ENCODE assay signal across 10 cellular contexts in the genomic region with DNA sequence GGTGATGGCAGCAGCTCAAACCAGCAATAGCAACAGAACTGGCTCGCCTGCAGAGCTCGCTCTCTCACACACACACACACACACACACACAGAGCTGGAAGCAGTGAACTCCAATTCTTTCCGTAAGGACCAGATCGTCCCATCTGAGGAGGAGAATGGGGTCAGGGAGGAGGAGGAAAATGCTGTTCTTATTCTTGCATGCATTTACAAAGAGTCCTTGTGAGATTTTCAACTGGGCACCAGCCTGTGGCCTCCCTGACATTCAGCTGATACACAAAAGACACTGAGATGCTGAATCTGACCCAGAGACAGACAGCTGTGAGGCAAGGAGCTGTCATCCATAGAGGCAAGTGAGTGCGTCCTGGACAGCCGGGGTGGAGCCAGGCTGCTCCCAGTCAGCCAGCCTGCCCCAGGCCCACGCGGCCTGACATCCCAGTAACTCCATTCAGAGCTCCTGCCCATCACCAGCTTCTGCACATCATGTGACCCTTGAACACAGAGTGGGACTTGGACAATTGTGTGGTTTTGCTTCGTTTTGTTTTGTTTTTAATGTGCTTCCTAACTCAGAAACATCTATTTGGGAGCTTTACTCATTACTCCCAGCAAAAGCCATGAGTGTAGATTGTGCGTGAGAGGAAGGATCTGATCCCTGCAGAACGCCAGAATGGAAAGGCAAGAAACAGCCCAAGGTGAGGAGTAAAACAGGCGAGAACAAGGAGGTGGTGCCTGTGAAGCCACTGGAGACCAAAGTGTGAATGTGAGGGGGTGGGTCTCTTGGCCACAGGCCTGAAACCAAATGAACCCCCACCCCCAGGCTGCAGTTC. TPM values are rescaled to one million over a fixed set of nuclear protein-coding genes. Genes with fewer than 3 reads are reported as not detected.
DNase-seq lines count a peak whose midpoint lies in the region; ATAC-seq, FAIRE-seq and TF ChIP-seq lines count a peak whose summit lies in the region.
"Had no signal": no experiment of that assay in that cellular context is flagged by ENCODE, and none has a peak within 500 bp of the region (broad histone marks: within the 10 kb centered on the region; RNA-seq: fewer than 3 reads in every experiment).

No MANE protein-coding gene starts in this region.

- peak overlapping the region; percentile 91 for H3K4me3 Mint-ChIP-seq in activated CD4-positive, alpha-beta T cell treated with anti-CD3 and anti-CD28 coated beads for 36 hours

- H3K27me3 ChIP-seq in adrenal gland, result no peaks in the 10 kb centered on the region
- H3K27me3 ChIP-seq in stomach, result peaks cover 0 to 6% (median 4%) of the 10 kb centered on the region in 3 donors
- no peaks in the 10 kb centered on the region for H3K27me3 ChIP-seq in tibial artery

- H3K27me3 Mint-ChIP-seq in activated CD4-positive, alpha-beta T cell treated with anti-CD3 and anti-CD28 coated beads for 36 hours, result no peaks in the 10 kb centered on the region

- H3K27ac ChIP-seq in adrenal gland (peak overlapping the region in 2 of 5 donors; percentile 95 to 96), kidney (ENCODE audit: low read depth in 2 of 2, low read length in 2 of 2) (no peak overlapping the region), stomach (peak overlapping the region in 2 of 5 donors; percentile 29 to 90), tibial artery (peak overlapping the region in 1 of 2 donors; percentile 81)

- TF ChIP-seq POLR2A in adrenal gland (IDR thresholded peaks at IDR 0.05), result no peak
- TF ChIP-seq POLR2A in stomach (IDR thresholded peaks at IDR 0.05), result no peak

- no peak for ATAC-seq in activated CD4-positive, alpha-beta T cell treated with anti-CD3 and anti-CD28 coated beads for 36 hours

- peak overlapping the region; percentile 93 for H3K27ac Mint-ChIP-seq in activated CD4-positive, alpha-beta T cell treated with anti-CD3 and anti-CD28 coated beads for 36 hours

- H3K4me1 ChIP-seq in adrenal gland (replicated peaks in 1 of 2) (peaks cover 14 to 40% of the 10 kb centered on the region in 2 donors), kidney (ENCODE audit: control insufficient read depth in 1 of 2, insufficient read depth in 1 of 2, low read depth in 1 of 2, low read length in 2 of 2) (peaks cover 0 to 7% of the 10 kb centered on the region in 2 donors), stomach (peaks cover 4 to 60% (median 21%) of the 10 kb centered on the region in 4 donors), tibial artery (peaks cover 0 to 25% (median 16%) of the 10 kb centered on the region in 4 donors)

- TF ChIP-seq EP300 in stomach (IDR thresholded peaks at IDR 0.05), result no peak

- peak; percentile 26 for DNase-seq in activated CD4-positive, alpha-beta T cell treated with anti-CD3 and anti-CD28 coated beads for 36 hours
- no peak for DNase-seq in activated CD4-positive, alpha-beta T cell treated with anti-CD3 and anti-CD28 coated beads for 48 hours
- DNase-seq in adrenal gland, result peak in 4 of 7 donors; percentile 26 to 59 (median 30)
- peak; percentile 65 for DNase-seq in kidney
- no peak for DNase-seq in stomach
- no peak for DNase-seq in effector CD8-positive, alpha-beta T cell (lab: John Stamatoyannopoulos, UW)
- no peak for DNase-seq in tibial artery
- no peak for DNase-seq in NCI-H1417 (lab: John Stamatoyannopoulos, UW)
- DNase-seq: 8988T, NCI-H1436 had no signal

- no peak for FAIRE-seq in kidney (lab: Jason Lieb, UNC)

- H3K9me3 Mint-ChIP-seq in activated CD4-positive, alpha-beta T cell treated with anti-CD3 and anti-CD28 coated beads for 36 hours (ENCODE audit: low read depth), result no peaks in the 10 kb centered on the region

- no peak overlapping the region for H3K9ac ChIP-seq in kidney (ENCODE audit: low read length in 2 of 2)

- H3K4me3 ChIP-seq in adrenal gland, result peak overlapping the region in 1 of 4 donors; percentile 78
- H3K4me3 ChIP-seq in kidney (ENCODE audit: low read length in 2 of 2), result peak overlapping the region in 1 of 2 donors; percentile 25
- H3K4me3 ChIP-seq in stomach, result peak overlapping the region; percentile 64 to 86 (median 76)
- peak overlapping the region in 1 of 2 donors; percentile 84 for H3K4me3 ChIP-seq in tibial artery

- peaks cover 63% of the 10 kb centered on the region for H3K36me3 Mint-ChIP-seq in activated CD4-positive, alpha-beta T cell treated with anti-CD3 and anti-CD28 coated beads for 36 hours (ENCODE audit: low read depth)

- peaks cover 45% of the 10 kb centered on the region for H3K4me1 Mint-ChIP-seq in activated CD4-positive, alpha-beta T cell treated with anti-CD3 and anti-CD28 coated beads for 36 hours

- 52 to 69% (median 59%) methylated on average over 12 of the region's 12 CpGs for WGBS in adrenal gland, 4 donors
- WGBS in stomach, 5 donors, result 57 to 79% (median 69%) methylated on average over 11 to 12 of the region's 12 CpGs

- CTCF ChIA-PET in activated CD4-positive, alpha-beta T cell treated with anti-CD3 and anti-CD28 coated beads for 36 hours (lab: Charles Lee), result interaction anchor here (0.9 to 4.9 kb wide), 12 partner anchors 10 to 132 kb away, joined by 3 to 34 read pairs (median 4); a partner anchor contains a TSS

- TF ChIP-seq CTCF in adrenal gland (IDR thresholded peaks at IDR 0.05) (no peak), kidney (IDR thresholded peaks at IDR 0.05; ENCODE audit: borderline replicate concordance, extremely low read depth, insufficient read depth) (no peak), stomach (IDR thresholded peaks at IDR 0.05) (no peak), tibial artery (IDR thresholded peaks at IDR 0.05) (no peak)

- peaks cover 0 to 20% of the 10 kb centered on the region in 2 donors for H3K36me3 ChIP-seq in adrenal gland (replicated peaks in 1 of 2)
- H3K36me3 ChIP-seq in kidney (ENCODE audit: control insufficient read depth in 1 of 2, insufficient read depth in 2 of 2, low read length in 2 of 2), result peaks cover 0 to under 1% of the 10 kb centered on the region in 2 donors
- peaks cover 0 to 21% (median 2%) of the 10 kb centered on the region in 4 donors for H3K36me3 ChIP-seq in stomach
- peaks cover 0 to 5% (median 0%) of the 10 kb centered on the region in 3 donors for H3K36me3 ChIP-seq in tibial artery

- no peaks in the 10 kb centered on the region for H3K9me3 ChIP-seq in adrenal gland (replicated peaks in 1 of 3)
- H3K9me3 ChIP-seq in kidney (ENCODE audit: control insufficient read depth in 1 of 2, low read length in 2 of 2), result no peaks in the 10 kb centered on the region
- no peaks in the 10 kb centered on the region for H3K9me3 ChIP-seq in stomach
- H3K9me3 ChIP-seq in tibial artery, result no peaks in the 10 kb centered on the region

- POLR2A ChIA-PET in activated CD4-positive, alpha-beta T cell treated with anti-CD3 and anti-CD28 coated beads for 36 hours (lab: Charles Lee), result interaction anchor here (0.5 to 2.4 kb wide), 9 partner anchors 32 to 108 kb away, joined by 3 to 10 read pairs (median 4); no protein-coding TSS in a partner anchor

- intact Hi-C loops in activated CD4-positive, alpha-beta T cell treated with anti-CD3 and anti-CD28 coated beads for 36 hours (cut with DNase I, micrococcal nuclease), result loop anchor here (2.0 to 5.0 kb wide), 3 partner anchors 32 to 166 kb away; a partner anchor contains a TSS
- intact Hi-C loops in adrenal gland (cut with DNase I) (loop anchor here in 1 of 2 donors (5.0 kb wide), 1 partner anchor 49 kb away; no protein-coding TSS in a partner anchor), kidney (cut with DNase I) (no loop called here), stomach (cut with DNase I; ENCODE audit: low total_unique reads) (no loop called here), tibial artery (cut with DNase I; ENCODE audit: low total_unique reads) (no loop called here)

RNA-seq across cellular contexts. Expression of a gene that starts 2.1 kb away (rescaled TPM):
- 100 to 1,000 TPM in 1 of 2 experiments, 10 to 100 TPM in 1; 90.0 to 109 TPM for total RNA-seq in activated CD4-positive, alpha-beta T cell treated with anti-CD3 and anti-CD28 coated beads for 36 hours
- total RNA-seq in adrenal gland (10 to 100 TPM in 6 of 8 donors, 1 to 10 TPM in 2; 7.1 to 26.9 (median 21.4) TPM), kidney (13.4 TPM), stomach (1 to 10 TPM in 3 of 5 donors, under 1 TPM in 1, not detected in 1; 0.58 to 9.4 (median 2.8) TPM)
- polyA plus RNA-seq in adrenal gland (10 to 100 TPM in 1 of 3 donors, 1 to 10 TPM in 2; 6.5 to 12.3 (median 7.4) TPM), kidney (ENCODE audit: insufficient read depth, low read depth, low replicate concordance) (4.0 TPM), stomach (1 to 10 TPM; 2.0 to 3.5 (median 2.1) TPM)

RNA-seq across cellular contexts. Expression of a gene that starts 59.4 kb away (rescaled TPM):
- 100 to 1,000 TPM; 200 to 243 TPM for total RNA-seq in activated CD4-positive, alpha-beta T cell treated with anti-CD3 and anti-CD28 coated beads for 36 hours
- 100 to 1,000 TPM in 2 of 8 donors, 10 to 100 TPM in 6; 55.9 to 159 (median 66.8) TPM for total RNA-seq in adrenal gland
- polyA plus RNA-seq in adrenal gland, result 100 to 1,000 TPM in 1 of 3 donors, 10 to 100 TPM in 2; 33.4 to 128 (median 56.2) TPM
- total RNA-seq in kidney, result 86.4 TPM
- 37.4 TPM for polyA plus RNA-seq in kidney (ENCODE audit: insufficient read depth, low read depth, low replicate concordance)
- total RNA-seq in stomach, result 100 to 1,000 TPM in 1 of 5 donors, 10 to 100 TPM in 4; 10.3 to 122 (median 18.7) TPM
- polyA plus RNA-seq in stomach, result 100 to 1,000 TPM; 126 to 146 (median 129) TPM

Comparison
In these comparisons a context has a peak if more than half of its experiments do, and no peak if none do; other contexts are left out.
1. DNase-seq: peak in activated CD4-positive, alpha-beta T cell treated with anti-CD3 and anti-CD28 coated beads for 36 hours (single experiment), adrenal gland (4 of 7) and kidney (single experiment); none in activated CD4-positive, alpha-beta T cell treated with anti-CD3 and anti-CD28 coated beads for 48 hours (single experiment), stomach (single experiment), effector CD8-positive, alpha-beta T cell (single experiment), tibial artery (0 of 2) and NCI-H1417 (0 of 3).
2. intact Hi-C loops: an anchor here in activated CD4-positive, alpha-beta T cell treated with anti-CD3 and anti-CD28 coated beads for 36 hours (2.0 to 5.0 kb wide); none called in kidney, stomach and tibial artery.